ENCODE assay signal across 38 cellular contexts in the genomic region with DNA sequence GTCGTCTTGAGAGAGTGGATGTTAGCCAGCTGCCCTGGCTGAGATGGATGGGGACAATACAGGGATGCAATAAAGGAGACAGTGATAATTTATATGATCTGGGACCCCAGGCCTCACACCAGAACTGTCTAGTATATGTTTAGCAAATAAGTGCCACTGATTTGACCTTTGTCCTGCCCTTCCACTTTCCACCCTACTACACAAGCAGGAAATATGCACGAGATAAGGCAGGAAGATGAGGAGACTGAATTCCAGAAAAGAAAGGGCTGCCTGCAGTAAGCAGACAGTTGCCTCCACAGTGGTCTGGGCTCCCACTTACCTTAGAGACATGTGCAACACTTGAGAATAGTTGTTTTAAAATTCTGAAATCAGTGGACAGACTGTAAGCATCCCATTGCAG.
"Had no signal": no experiment of that assay in that cellular context is flagged by ENCODE, and none has a peak within 500 bp of the region (broad histone marks: within the 10 kb centered on the region; RNA-seq: fewer than 3 reads in every experiment).

No MANE protein-coding gene starts in this region.

- H3K4me3 Mint-ChIP-seq: activated naive CD4-positive, alpha-beta T cell treated with anti-CD3 and anti-CD28 coated beads for 36 hours; activated naive CD4-positive, alpha-beta T cell treated with anti-CD3 and anti-CD28 coated beads, Interleukin-2, amount 10 ng/mL, durations not matched to agents 7 days and 5 days; activated naive CD4-positive, alpha-beta T cell treated with anti-CD3 and anti-CD28 coated beads, Interleukin-2, amount 50 U/mL, for 24 hours; activated naive CD8-positive, alpha-beta T cell; activated naive CD8-positive, alpha-beta T cell treated with anti-CD3 and anti-CD28 coated beads for 36 hours; activated naive CD8-positive, alpha-beta T cell treated with anti-CD3 and anti-CD28 coated beads, Interleukin-2, amount 10 ng/mL, durations not matched to agents 7 days and 5 days; activated naive CD8-positive, alpha-beta T cell treated with anti-CD3 and anti-CD28 coated beads, Interleukin-2, amount 50 U/mL, for 24 hours; activated T-cell treated with anti-CD3 and anti-CD28 coated beads, Interleukin-2, amount 50 U/mL, for 24 hours; activated T-cell treated with anti-CD3 and anti-CD28 coated beads, Interleukin-2, amount 50 U/mL, for 4 hours; activated T-cell treated with anti-CD3 and anti-CD28 coated beads, Interleukin-2, amount 50 U/mL, for 72 hours; activated T-helper 1 cell treated with anti-CD3 and anti-CD28 coated beads, Interleukin-12 subunit alpha, Interleukin-12 subunit beta, Interleukin-2, Interleukin-4 antibody, amounts not matched to agents 30 ng/mL and 10 ng/mL and 1 ng/mL, durations not matched to agents 14 hours and 24 hours and 36 hours; activated T-helper 17 cell treated with anti-CD3 and anti-CD28 coated beads, Interleukin-2, amount 50 U/mL, for 72 hours; brain; central memory CD8-positive, alpha-beta T cell had no signal

- H3K9me3 ChIP-seq: adrenal gland, ascending aorta had no signal

- H3K4me1 Mint-ChIP-seq: activated naive CD4-positive, alpha-beta T cell treated with anti-CD3 and anti-CD28 coated beads, Interleukin-2, amount 10 ng/mL, durations not matched to agents 7 days and 5 days; activated naive CD8-positive, alpha-beta T cell treated with anti-CD3 and anti-CD28 coated beads, Interleukin-2, amount 10 ng/mL, durations not matched to agents 7 days and 5 days; activated naive CD8-positive, alpha-beta T cell treated with anti-CD3 and anti-CD28 coated beads, Interleukin-2, amount 50 U/mL, for 24 hours; activated T-helper 17 cell treated with anti-CD3 and anti-CD28 coated beads, Interleukin-2, amount 50 U/mL, for 72 hours; brain; central memory CD8-positive, alpha-beta T cell had no signal

- H3K9me3 Mint-ChIP-seq: activated T-helper 17 cell treated with anti-CD3 and anti-CD28 coated beads, Interleukin-2, amount 50 U/mL, for 72 hours had no signal

- H3K27me3 ChIP-seq: ascending aorta, body of pancreas, brain microvascular endothelial cell, cardiac muscle cell had no signal

- H3K27ac ChIP-seq: adrenal gland, ascending aorta, body of pancreas, brain microvascular endothelial cell, breast epithelium, cardiac muscle cell had no signal

- H3K27ac Mint-ChIP-seq: activated naive CD4-positive, alpha-beta T cell treated with anti-CD3 and anti-CD28 coated beads for 36 hours; activated naive CD4-positive, alpha-beta T cell treated with anti-CD3 and anti-CD28 coated beads, Interleukin-2, amount 10 ng/mL, durations not matched to agents 7 days and 5 days; activated naive CD4-positive, alpha-beta T cell treated with anti-CD3 and anti-CD28 coated beads, Interleukin-2, amount 50 U/mL, for 24 hours; activated naive CD4-positive, alpha-beta T cell treated with anti-CD3 and anti-CD28 coated beads, Interleukin-2, amount 50 U/mL, for 72 hours; activated naive CD8-positive, alpha-beta T cell; activated naive CD8-positive, alpha-beta T cell treated with anti-CD3 and anti-CD28 coated beads for 36 hours; activated naive CD8-positive, alpha-beta T cell treated with anti-CD3 and anti-CD28 coated beads, Interleukin-2, amount 10 ng/mL, durations not matched to agents 7 days and 5 days; activated naive CD8-positive, alpha-beta T cell treated with anti-CD3 and anti-CD28 coated beads, Interleukin-2, amount 50 U/mL, for 24 hours; activated T-cell treated with anti-CD3 and anti-CD28 coated beads, Interleukin-2, amount 50 U/mL, for 24 hours; activated T-cell treated with anti-CD3 and anti-CD28 coated beads, Interleukin-2, amount 50 U/mL, for 72 hours; activated T-helper 1 cell treated with anti-CD3 and anti-CD28 coated beads, Interleukin-12 subunit alpha, Interleukin-12 subunit beta, Interleukin-2, Interleukin-4 antibody, amounts not matched to agents 30 ng/mL and 10 ng/mL and 1 ng/mL, durations not matched to agents 14 hours and 24 hours and 36 hours; activated T-helper 17 cell treated with anti-CD3 and anti-CD28 coated beads, Interleukin-2, amount 50 U/mL, for 72 hours; activated T-helper 2 cell treated with anti-CD3 and anti-CD28 coated beads, Interferon-gamma antibody, Interleukin-2, Interleukin-4, amounts not matched to agents 10 μg/mL and 5 μg/mL and 100 μg/mL, durations not matched to agents 14 hours and 24 hours and 36 hours; brain had no signal

- ATAC-seq: activated naive CD4-positive, alpha-beta T cell treated with anti-CD3 and anti-CD28 coated beads, Interleukin-2, amount 50 U/mL, for 72 hours; activated naive CD8-positive, alpha-beta T cell treated with anti-CD3 and anti-CD28 coated beads, Interleukin-2, amount 50 U/mL, for 24 hours; activated T-cell treated with anti-CD3 and anti-CD28 coated beads, Interleukin-2, amount 50 U/mL, for 4 hours; activated T-cell treated with anti-CD3 and anti-CD28 coated beads, Interleukin-2, amount 50 U/mL, for 72 hours; activated T-helper 17 cell treated with anti-CD3 and anti-CD28 coated beads, Interleukin-2, amount 50 U/mL, for 72 hours; body of pancreas had no signal

- DNase-seq: activated effector memory CD4-positive, alpha-beta T cell treated with anti-CD3 and anti-CD28 coated beads, Interleukin-2, amount 50 U/mL, for 16 hours; activated effector memory CD4-positive, alpha-beta T cell treated with Interleukin-2 at 50 U/mL for 16 hours; activated gamma-delta T cell; activated gamma-delta T cell treated with Interleukin-2 at 50 U/mL for 16 hours; activated naive CD4-positive, alpha-beta T cell; activated naive CD4-positive, alpha-beta T cell treated with anti-CD3 and anti-CD28 coated beads for 36 hours; activated naive CD4-positive, alpha-beta T cell treated with anti-CD3 and anti-CD28 coated beads, Interleukin-2, amount 10 ng/mL, durations not matched to agents 7 days and 5 days; activated naive CD4-positive, alpha-beta T cell treated with anti-CD3 and anti-CD28 coated beads, Interleukin-2, amount 50 U/mL, for 16 hours; activated naive CD4-positive, alpha-beta T cell treated with Interleukin-2 at 50 U/mL for 16 hours; activated naive CD8-positive, alpha-beta T cell treated with anti-CD3 and anti-CD28 coated beads for 36 hours; activated naive CD8-positive, alpha-beta T cell treated with anti-CD3 and anti-CD28 coated beads, Interleukin-2, amount 10 ng/mL, durations not matched to agents 7 days and 5 days; activated naive CD8-positive, alpha-beta T cell treated with anti-CD3 and anti-CD28 coated beads, Interleukin-2, amount 50 U/mL, for 24 hours; activated T-cell treated with anti-CD3 and anti-CD28 coated beads, Interleukin-2, amount 50 U/mL, for 1 hour; activated T-cell treated with anti-CD3 and anti-CD28 coated beads, Interleukin-2, amount 50 U/mL, for 24 hours; activated T-cell treated with anti-CD3 and anti-CD28 coated beads, Interleukin-2, amount 50 U/mL, for 4 hours; activated T-cell treated with anti-CD3 and anti-CD28 coated beads, Interleukin-2, amount 50 U/mL, for 48 hours; activated T-cell treated with anti-CD3 and anti-CD28 coated beads, Interleukin-2, amount 50 U/mL, for 72 hours; adrenal gland; amniotic stem cell; amygdala; anterior cingulate cortex; aorta; body of pancreas; brain microvascular endothelial cell; caudate nucleus; central memory CD4-positive, alpha-beta T cell; cerebellar nuclear complex had no signal

- H3K36me3 ChIP-seq: adrenal gland, ascending aorta, brain microvascular endothelial cell, breast epithelium, cardiac muscle cell had no signal

- H3K36me3 Mint-ChIP-seq: activated naive CD4-positive, alpha-beta T cell treated with anti-CD3 and anti-CD28 coated beads, Interleukin-2, amount 10 ng/mL, durations not matched to agents 7 days and 5 days; activated naive CD8-positive, alpha-beta T cell; activated naive CD8-positive, alpha-beta T cell treated with anti-CD3 and anti-CD28 coated beads for 36 hours; activated naive CD8-positive, alpha-beta T cell treated with anti-CD3 and anti-CD28 coated beads, Interleukin-2, amount 10 ng/mL, durations not matched to agents 7 days and 5 days; brain had no signal

- H3K27me3 Mint-ChIP-seq: brain had no signal

- H3K4me3 ChIP-seq: adrenal gland, ascending aorta, body of pancreas, breast epithelium, cardiac muscle cell had no signal

- H3K4me1 ChIP-seq: adrenal gland, ascending aorta, body of pancreas, breast epithelium had no signal
